8 cellular contexts compared by ENCODE assay signal in the genomic region with DNA sequence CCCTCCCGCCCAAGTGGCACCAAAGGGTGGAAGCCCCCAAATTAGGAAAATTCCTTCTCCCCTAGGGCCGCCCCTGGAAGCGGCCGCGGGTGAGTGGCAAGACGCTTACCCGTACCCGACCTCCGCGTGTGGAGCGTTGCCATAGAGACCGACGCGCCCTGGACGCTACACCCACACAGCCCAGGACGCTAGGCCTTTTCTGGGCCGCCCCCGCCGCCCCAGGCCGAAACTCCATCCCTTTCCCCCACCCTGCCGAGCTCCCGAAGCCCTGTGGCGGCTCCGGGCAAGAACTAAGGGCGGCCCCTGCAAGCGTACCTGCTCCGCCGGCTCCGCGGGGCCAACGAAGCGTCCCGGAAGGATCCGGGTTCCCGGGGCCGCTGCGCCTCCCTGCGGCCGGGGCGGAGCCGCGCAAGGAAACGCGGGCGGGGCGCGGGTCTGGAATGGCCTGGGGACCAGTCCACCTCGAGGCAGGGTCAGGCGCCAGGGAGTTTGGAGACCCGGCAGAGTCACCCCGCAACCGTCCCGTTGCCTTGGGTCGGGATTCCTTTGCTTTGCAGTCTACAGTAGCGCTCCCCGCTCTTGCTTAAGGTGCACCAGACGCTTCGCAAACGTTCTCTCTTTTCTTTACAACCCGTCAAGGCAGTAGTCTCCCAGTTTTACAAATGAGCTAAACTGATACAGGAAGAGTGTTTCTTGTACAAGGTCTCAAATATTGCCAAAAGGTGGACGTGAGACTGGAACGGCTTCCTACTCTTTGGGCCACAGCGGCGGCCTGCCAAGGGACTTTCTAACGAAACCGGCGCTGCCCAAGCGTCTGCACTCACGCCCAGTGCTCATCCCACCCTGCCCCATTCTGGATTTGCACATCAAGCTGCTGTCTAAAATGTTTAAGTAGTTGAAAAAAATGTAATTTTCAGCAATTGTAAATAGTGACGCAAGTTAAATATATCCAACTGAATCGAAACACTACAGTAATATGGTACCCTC. TPM values are rescaled to one million over a fixed set of nuclear protein-coding genes. Genes with fewer than 3 reads are reported as not detected.
DNase-seq lines count a peak whose midpoint lies in the region; ATAC-seq, FAIRE-seq and TF ChIP-seq lines count a peak whose summit lies in the region.

Gene NEK5, minus strand, starts transcription at position 360 of the 987 bp plus-strand sequence. CDS start 1,591 bp downstream, outside the sequence.

- whole genome bisulfite sequencing in lung, 2 donors = 12% methylated on average over 67 to 71 of the region's 71 CpGs

- FAIRE-seq in GM12891 (lab: Jason Lieb, UNC) = peak; percentile 60

- H3K27me3 ChIP-seq in lung (ENCODE audit: control insufficient read depth, insufficient read depth) = no peaks in the 10 kb centered on the region

- ATAC-seq in HG02885 (IDR thresholded peaks at IDR 0.05; ENCODE audit: poor library complexity, unreplicated experiment) (peak; percentile 77), lung (ENCODE audit: insufficient read depth, low FRiP score) (peak; percentile 86)

- no peak within 1 kb of the TSS for H3K27ac ChIP-seq in lung (ENCODE audit: low read depth in 1 of 2, low read length in 1 of 2)

- peaks cover 4 to 12% of the 10 kb centered on the region in 2 donors for H3K36me3 ChIP-seq in lung (ENCODE audit: control insufficient read depth in 2 of 2, insufficient read depth in 2 of 2, low read length in 2 of 2)

- no peak for TF ChIP-seq POLR2A in GM12891 (IDR thresholded peaks at IDR 0.05; ENCODE audit: low read depth, low read length)

- peaks cover 4% of the 10 kb centered on the region in 2 donors for H3K4me1 ChIP-seq in lung (ENCODE audit: control insufficient read depth in 2 of 2, insufficient read depth in 2 of 2, low read length in 2 of 2)

- DNase-seq in 8988T = peak; percentile 77
- peak; percentile 59 for DNase-seq in GM12891 (ENCODE audit: insufficient read length, low spot score)
- DNase-seq in NCI-H2196 (lab: John Stamatoyannopoulos, UW; ENCODE audit: unreplicated experiment) = peak; percentile 53
- peak; percentile 62 to 72 for DNase-seq in activated CD4-positive, alpha-beta T cell treated with anti-CD3 and anti-CD28 coated beads, Interleukin-2, amount 50 U/mL, for 48 hours
- DNase-seq in effector CD4-positive, alpha-beta T cell = peak; percentile 34
- DNase-seq in lung (ENCODE audit: low spot score) = peak; percentile 63
- DNase-seq in stimulated activated CD4-positive, alpha-beta T cell treated with anti-CD3 and anti-CD28 coated beads, TNF-alpha, amount 100 ng/mL, for 1 hour (ENCODE audit: low read depth in 3 of 3, low spot score in 1 of 3) = peak in 2 of 3 donors; percentile 2 to 37

- TF ChIP-seq CTCF in lung (IDR thresholded peaks at IDR 0.05; ENCODE audit: control extremely low read depth, extremely low read depth) = peak; percentile 25

- H3K4me3 ChIP-seq in lung = peak within 1 kb of the TSS; percentile 52

- H3K9me3 ChIP-seq in lung (ENCODE audit: control insufficient read depth in 2 of 2, insufficient read depth in 1 of 2, low read length in 1 of 2) = no peaks in the 10 kb centered on the region

TF ChIP-seq in GM12891, 5 proteins besides CTCF, POLR2A, EP300 and RAD21:
- TF ChIP-seq PAX5 (IDR thresholded peaks at IDR 0.05; ENCODE audit: insufficient read depth, low read length, severe bottlenecking) = no peak
- TF ChIP-seq POU2F2 (IDR thresholded peaks at IDR 0.05; ENCODE audit: low read depth, low read length) = no peak
- TF ChIP-seq SPI1 (IDR thresholded peaks at IDR 0.05; ENCODE audit: low read depth, low read length) = no peak

RNA-seq across cellular contexts. Expression of gene NEK5, which starts in this region (rescaled TPM):
- 0.05 TPM for polyA plus RNA-seq in GM12891 (2012; ENCODE audit: low read depth, missing spikeins)
- total RNA-seq in lung = 10 to 100 TPM in 1 of 2 donors, 1 to 10 TPM in 1; 9.7 to 13.3 TPM
- 1 to 10 TPM; 2.1 to 2.5 TPM for polyA plus RNA-seq in lung

Comparison
In these comparisons a context has a peak if more than half of its experiments do, and no peak if none do; other contexts are left out.
1. DNase-seq: peak in every context shown above with its lines; median percentile 77 in 8988T; 67 in activated CD4-positive, alpha-beta T cell treated with anti-CD3 and anti-CD28 coated beads, Interleukin-2, amount 50 U/mL, for 48 hours; 63 in lung; 59 in GM12891; 53 in NCI-H2196; 34 in effector CD4-positive, alpha-beta T cell; 20 in stimulated activated CD4-positive, alpha-beta T cell treated with anti-CD3 and anti-CD28 coated beads, TNF-alpha, amount 100 ng/mL, for 1 hour.